ENCODE assay signal across 29 cellular contexts in the genomic region with DNA sequence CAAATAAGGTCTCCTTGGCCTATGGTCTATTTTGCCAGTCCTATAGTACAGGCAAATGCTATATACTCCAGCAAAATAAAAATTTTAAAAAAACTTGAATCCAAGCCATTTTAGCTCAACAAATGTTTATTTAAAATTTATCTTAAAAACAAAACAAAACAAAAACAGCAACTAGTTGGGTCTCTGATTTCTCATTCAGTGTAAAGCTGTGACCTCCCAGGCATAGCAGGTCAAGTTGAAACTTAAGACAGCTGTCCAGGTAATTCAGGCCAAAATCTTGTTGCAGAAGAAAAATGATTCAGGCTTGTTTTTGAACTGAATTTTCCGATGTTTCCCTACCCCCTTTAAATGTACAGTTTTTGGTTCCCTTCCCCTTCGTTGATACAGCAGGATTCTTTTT. TPM values are rescaled to one million over a fixed set of nuclear protein-coding genes. Genes with fewer than 3 reads are reported as not detected.
DNase-seq lines count a peak whose midpoint lies in the region; ATAC-seq and TF ChIP-seq lines count a peak whose summit lies in the region.
"Had no signal": no experiment of that assay in that cellular context is flagged by ENCODE, and none has a peak within 500 bp of the region (broad histone marks: within the 10 kb centered on the region; RNA-seq: fewer than 3 reads in every experiment).

No MANE protein-coding gene starts in this region.

- H3K4me1 Mint-ChIP-seq in chondrocyte (ENCODE audit: low read depth): peaks cover 37% of the 10 kb centered on the region
- peaks cover 53% of the 10 kb centered on the region for H3K4me1 Mint-ChIP-seq in nephron

- no peaks in the 10 kb centered on the region for H3K4me1 ChIP-seq in urinary bladder (ENCODE audit: insufficient read depth)

- H3K27ac Mint-ChIP-seq in chondrocyte (ENCODE audit: unreplicated experiment) (peak overlapping the region; percentile 18), nephron (peak overlapping the region; percentile 81 to 91 (median 83))
- H3K27ac Mint-ChIP-seq: activated naive CD8-positive, alpha-beta T cell treated with anti-CD3 and anti-CD28 coated beads for 36 hours; activated T-helper 2 cell treated with anti-CD3 and anti-CD28 coated beads, Interferon-gamma antibody, Interleukin-2, Interleukin-4, amounts not matched to agents 10 μg/mL and 5 μg/mL and 100 μg/mL, durations not matched to agents 14 hours and 24 hours and 36 hours had no signal

- 61% methylated on average over 2 of the region's 2 CpGs for WGBS in urinary bladder

- no peaks in the 10 kb centered on the region for H3K36me3 ChIP-seq in urinary bladder (ENCODE audit: insufficient read depth)
- H3K36me3 ChIP-seq: cardiac muscle cell, SJCRH30, thoracic aorta had no signal

- no peak for ATAC-seq in GM19351 (IDR thresholded peaks at IDR 0.05; ENCODE audit: unreplicated experiment)

- DNase-seq in DMS 273 (lab: John Stamatoyannopoulos, UW; ENCODE audit: unreplicated experiment): peak; percentile 24
- no peak for DNase-seq in DMS 273 treated with DMSO at 0.1 percent for 48 hours (lab: John Stamatoyannopoulos, UW)
- no peak for DNase-seq in chondrocyte (ENCODE audit: low spot score)
- DNase-seq in activated naive CD4-positive, alpha-beta T cell treated with anti-CD3 and anti-CD28 coated beads, Interleukin-2, amount 50 U/mL, for 16 hours: no peak
- DNase-seq in NCI-H2029 (lab: John Stamatoyannopoulos, UW): no peak
- DNase-seq: activated CD4-positive, alpha-beta T cell treated with anti-CD3 and anti-CD28 coated beads for 48 hours; activated naive CD8-positive, alpha-beta T cell treated with anti-CD3 and anti-CD28 coated beads for 36 hours; aorta; effector CD8-positive, alpha-beta T cell; H9; Kasumi-1; left ventricle myocardium superior; MV-4-11; NCI-H1436; NCI-H2081 treated with DMSO at 0.1 percent for 48 hours; NCI-H345; NCI-H774; SJCRH30; stimulated activated naive CD4-positive, alpha-beta T cell; T-helper 9 cell had no signal

- H3K4me3 ChIP-seq in urinary bladder (ENCODE audit: low read depth, low read length): no peak overlapping the region
- H3K4me3 ChIP-seq: BLaER1 treated with 17β-estradiol and CSF1 and Interleukin-3, amounts not matched to agents 10 nM and 100 nM; cardiac muscle cell; coronary artery; SJCRH30; thoracic aorta had no signal

- H3K9me3 Mint-ChIP-seq in chondrocyte (ENCODE audit: low read depth) (no peaks in the 10 kb centered on the region), nephron (no peaks in the 10 kb centered on the region)
- H3K9me3 Mint-ChIP-seq: activated naive CD8-positive, alpha-beta T cell treated with anti-CD3 and anti-CD28 coated beads for 36 hours; activated T-helper 2 cell treated with anti-CD3 and anti-CD28 coated beads, Interferon-gamma antibody, Interleukin-2, Interleukin-4, amounts not matched to agents 10 μg/mL and 5 μg/mL and 100 μg/mL, durations not matched to agents 14 hours and 24 hours and 36 hours; H9 had no signal

- H3K4me3 Mint-ChIP-seq in chondrocyte (ENCODE audit: unreplicated experiment): no peak overlapping the region
- H3K4me3 Mint-ChIP-seq in nephron: peak overlapping the region in 2 of 3 experiments; percentile 2 to 9
- H3K4me3 Mint-ChIP-seq: activated naive CD8-positive, alpha-beta T cell treated with anti-CD3 and anti-CD28 coated beads for 36 hours; H9 had no signal

- H3K27ac ChIP-seq in urinary bladder (ENCODE audit: low read depth): peak overlapping the region; percentile 24
- H3K27ac ChIP-seq: 22Rv1; BLaER1 treated with 17β-estradiol and CSF1 and Interleukin-3, amounts not matched to agents 10 nM and 100 nM; cardiac muscle cell; SJCRH30; thoracic aorta had no signal

- H3K36me3 Mint-ChIP-seq in chondrocyte (ENCODE audit: low read depth) (peaks cover 17% of the 10 kb centered on the region), nephron (ENCODE audit: low read depth) (peaks cover 15% of the 10 kb centered on the region)
- H3K36me3 Mint-ChIP-seq: activated naive CD8-positive, alpha-beta T cell treated with anti-CD3 and anti-CD28 coated beads for 36 hours had no signal

- TF ChIP-seq CTCF in chondrocyte (IDR thresholded peaks at IDR 0.05) (no peak), nephron (IDR thresholded peaks at IDR 0.05; ENCODE audit: unreplicated experiment in 3 of 3) (no peak)

- H3K27me3 Mint-ChIP-seq in chondrocyte (ENCODE audit: low read depth) (no peaks in the 10 kb centered on the region), nephron (ENCODE audit: low read depth) (peaks cover 8% of the 10 kb centered on the region)
- H3K27me3 Mint-ChIP-seq: activated naive CD8-positive, alpha-beta T cell treated with anti-CD3 and anti-CD28 coated beads for 36 hours had no signal

RNA-seq across cellular contexts. Expression of gene CABLES1, which starts 58.4 kb away (rescaled TPM):
- 26.2 to 46.3 TPM (median 29.3 TPM) in 3 replicates for total RNA-seq in chondrocyte
- 14.6 TPM for total RNA-seq in urinary bladder
- 4.5 TPM for polyA plus RNA-seq in urinary bladder
